8 cellular contexts compared by ENCODE assay signal in genomic region chr1:66332524-66332853, GRCh38.
DNase-seq lines count a peak whose midpoint lies in the region; ATAC-seq, FAIRE-seq and TF ChIP-seq lines count a peak whose summit lies in the region.

No MANE protein-coding gene starts in this region.

- TF ChIP-seq CTCF in HCT116 (IDR thresholded peaks at IDR 0.05 in 2 of 3, conservative IDR thresholded peaks at IDR 0.05 in 1 of 3; ENCODE audit: borderline replicate concordance in 1 of 3, insufficient read depth in 1 of 3, low read depth in 2 of 3, low read length in 2 of 3) (no peak), keratinocyte (optimal IDR thresholded peaks at IDR 0.05 in 1 of 3, IDR thresholded peaks at IDR 0.05 in 1 of 3, conservative IDR thresholded peaks at IDR 0.05 in 1 of 3; ENCODE audit: extremely low read depth in 1 of 3, insufficient read depth in 2 of 3, low read length in 3 of 3) (no peak), stomach (IDR thresholded peaks at IDR 0.05) (peak in 1 of 7 experiments; percentile 2)

- H3K9ac ChIP-seq in HCT116 (ENCODE audit: low read length) (peak overlapping the region; percentile 81), adipocyte (ENCODE audit: low read length) (peak overlapping the region; percentile 67), keratinocyte (ENCODE audit: control insufficient read depth, extremely low read depth, insufficient read depth, low read length) (peak overlapping the region; percentile 24)

- peaks cover 72% of the 10 kb centered on the region for H3K79me2 ChIP-seq in HCT116 (ENCODE audit: insufficient read depth, low read length)
- no peaks in the 10 kb centered on the region for H3K79me2 ChIP-seq in keratinocyte (ENCODE audit: control insufficient read depth, insufficient read depth, low read length)

- BruUV-seq in HCT116 (replicated peaks; lab: Mats Ljungman, UMichigan), result TSS peak; percentile 35

- DNase-seq in HCT116 (ENCODE audit: low read depth, low spot score), result no peak
- DNase-seq in adipocyte (ENCODE audit: low read depth), result no peak
- DNase-seq in keratinocyte (ENCODE audit: low read depth, low spot score), result no peak
- no peak for DNase-seq in stomach
- no peak for DNase-seq in NCI-H2171 (lab: John Stamatoyannopoulos, UW)
- no peak for DNase-seq in GM19238 (ENCODE audit: insufficient read length, low spot score)
- DNase-seq in NCI-H524 treated with DMSO at 0.1 percent for 48 hours (lab: John Stamatoyannopoulos, UW), result no peak

- RAD21 ChIA-PET in HCT116 (lab: Charles Lee; ENCODE audit: low non-redundant PET in 1 of 2, low total read pairs in 2 of 2, uncharacterized antibody in 2 of 2, unreplicated experiment in 2 of 2), result interaction anchor here (1.3 to 1.6 kb wide), 4 partner anchors 11 to 62 kb away, joined by 4 to 5 read pairs (median 4); no protein-coding TSS in a partner anchor

- H3K4me3 ChIP-seq in HCT116 (replicated peaks in 1 of 2; ENCODE audit: low read depth in 1 of 2, low read length in 2 of 2) (peak overlapping the region; percentile 72), adipocyte (ENCODE audit: low read length) (peak overlapping the region; percentile 80), keratinocyte (ENCODE audit: control insufficient read depth in 2 of 3, extremely low read depth in 1 of 3, insufficient read depth in 2 of 3, low read depth in 1 of 3, low read length in 3 of 3) (peak overlapping the region; percentile 10 to 61 (median 14)), stomach (peak overlapping the region; percentile 32 to 53 (median 49))

- H3K4me2 ChIP-seq in HCT116 (ENCODE audit: low read length), result peak overlapping the region; percentile 83
- H3K4me2 ChIP-seq in keratinocyte (ENCODE audit: control insufficient read depth, extremely low read depth, insufficient read depth, low read depth, low read length), result peak overlapping the region; percentile 87

- 6 to 13% (median 9%) methylated on average over 3 of the region's 3 CpGs for WGBS in stomach, 5 donors

- no peak for FAIRE-seq in keratinocyte (lab: Jason Lieb, UNC)

- H3K27ac ChIP-seq in HCT116 (ENCODE audit: low read depth, low read length) (peak overlapping the region; percentile 96), keratinocyte (ENCODE audit: control insufficient read depth, insufficient read depth, low read length) (no peak overlapping the region), stomach (peak overlapping the region; percentile 53 to 91 (median 82))

- dilution Hi-C loops in keratinocyte (cut with MboI; ENCODE audit: extremely low pct_ligation_motif_present, low sequenced_read_pairs), result no loop called here

- no peak for TF ChIP-seq EP300 in stomach (IDR thresholded peaks at IDR 0.05)

- intact Hi-C loops in HCT116 (cut with micrococcal nuclease), result no loop called here
- intact Hi-C loops in stomach (cut with DNase I; ENCODE audit: low total_unique reads), result no loop called here

- CTCF ChIA-PET in HCT116 (lab: Charles Lee), result interaction anchor here (1.4 to 1.6 kb wide), 2 partner anchors 10 to 61 kb away, joined by 4 read pairs; no protein-coding TSS in a partner anchor

- H4K20me1 ChIP-seq in HCT116 (ENCODE audit: insufficient read depth), result no peaks in the 10 kb centered on the region
- no peaks in the 10 kb centered on the region for H4K20me1 ChIP-seq in keratinocyte (ENCODE audit: control insufficient read depth, extremely low read depth, insufficient read depth, low read length)

- POLR2A ChIA-PET in HCT116 (lab: Charles Lee), result interaction anchor here (0.8 to 4.0 kb wide), 14 partner anchors 10 to 105 kb away, joined by 3 to 28 read pairs (median 6); no protein-coding TSS in a partner anchor

- H3K9me3 ChIP-seq in HCT116 (ENCODE audit: control insufficient read depth in 1 of 2, insufficient read depth in 1 of 2, low read depth in 1 of 2, low read length in 2 of 2) (no peaks in the 10 kb centered on the region), adipocyte (ENCODE audit: control insufficient read depth, low read length) (no peaks in the 10 kb centered on the region), keratinocyte (ENCODE audit: control insufficient read depth, low read depth, low read length) (no peaks in the 10 kb centered on the region), stomach (no peaks in the 10 kb centered on the region)

- no peak for TF ChIP-seq POLR2A in HCT116 (IDR thresholded peaks at IDR 0.05; ENCODE audit: borderline replicate concordance, extremely low read depth, insufficient read depth, insufficient read length)
- TF ChIP-seq POLR2A in stomach (IDR thresholded peaks at IDR 0.05), result no peak

- no peaks in the 10 kb centered on the region for H3K9me1 ChIP-seq in keratinocyte (ENCODE audit: control insufficient read depth, extremely low read depth, insufficient read depth, low read length)

- H3K9me2 ChIP-seq in HCT116 (ENCODE audit: insufficient read depth), result no peaks in the 10 kb centered on the region

- H3K4me1 ChIP-seq in HCT116 (ENCODE audit: control insufficient read depth in 1 of 2, insufficient read depth in 2 of 2, low read length in 2 of 2) (peaks cover 63 to 93% of the 10 kb centered on the region in 2 experiments), adipocyte (ENCODE audit: control insufficient read depth, insufficient read depth, low read length) (peaks cover 12% of the 10 kb centered on the region), keratinocyte (ENCODE audit: control insufficient read depth, extremely low read depth, insufficient read depth, low read length) (peaks cover 21% of the 10 kb centered on the region), stomach (peaks cover 10 to 58% (median 29%) of the 10 kb centered on the region in 4 donors)

- peak; percentile 12 for ATAC-seq in HCT116
- ATAC-seq in GM21423 (IDR thresholded peaks at IDR 0.05; ENCODE audit: unreplicated experiment), result no peak

- no peak overlapping the region for H2AFZ ChIP-seq in HCT116 (ENCODE audit: low read depth, low read length, poor library complexity, severe bottlenecking)
- peak overlapping the region; percentile 17 for H2AFZ ChIP-seq in keratinocyte (ENCODE audit: control insufficient read depth, low read length)

- H3K27me3 ChIP-seq in HCT116 (ENCODE audit: insufficient read depth, low read length) (no peaks in the 10 kb centered on the region), adipocyte (replicated peaks; ENCODE audit: control insufficient read depth, insufficient read depth, low read length) (no peaks in the 10 kb centered on the region), keratinocyte (ENCODE audit: control insufficient read depth, extremely low read depth, insufficient read depth, low read length) (no peaks in the 10 kb centered on the region), stomach (no peaks in the 10 kb centered on the region)

- TF ChIP-seq RAD21 in HCT116 (IDR thresholded peaks at IDR 0.05; ENCODE audit: low read depth), result no peak

- H3K36me3 ChIP-seq in HCT116 (ENCODE audit: control insufficient read depth in 1 of 2, insufficient read depth in 2 of 2, low read length in 2 of 2) (peaks cover 0 to 37% of the 10 kb centered on the region in 2 experiments; a peak in 2 of 4 replicates), adipocyte (ENCODE audit: control insufficient read depth, insufficient read depth, low read length, severe bottlenecking) (no peaks in the 10 kb centered on the region), keratinocyte (ENCODE audit: control insufficient read depth in 2 of 2, extremely low read depth in 1 of 2, insufficient read depth in 2 of 2, low read length in 2 of 2) (no peaks in the 10 kb centered on the region), stomach (no peaks in the 10 kb centered on the region)

TF ChIP-seq in HCT116, 20 proteins besides CTCF, POLR2A, EP300 and RAD21:
- TF ChIP-seq SP1 (IDR thresholded peaks at IDR 0.05; ENCODE audit: low read depth) (no peak), SIN3A (IDR thresholded peaks at IDR 0.05; ENCODE audit: low read depth) (peak; percentile 33; the same call in 1 of the 2 replicates), FOSL1 (IDR thresholded peaks at IDR 0.05; ENCODE audit: low read depth) (0 out of 2 replicates have a peak, but pooled peaks have one; percentile 11)

Comparison
In these comparisons a context has a peak if more than half of its experiments do, and no peak if none do; other contexts are left out.
1. H3K4me3 ChIP-seq: peak in every context shown above with its lines; median percentile 80 in adipocyte; 72 in HCT116; 49 in stomach; 14 in keratinocyte.
2. H3K9ac ChIP-seq: peak in every context shown above with its lines; median percentile 81 in HCT116; 67 in adipocyte; 24 in keratinocyte.